Comparison of ENCODE assay signal across 8 cellular contexts in the genomic region with DNA sequence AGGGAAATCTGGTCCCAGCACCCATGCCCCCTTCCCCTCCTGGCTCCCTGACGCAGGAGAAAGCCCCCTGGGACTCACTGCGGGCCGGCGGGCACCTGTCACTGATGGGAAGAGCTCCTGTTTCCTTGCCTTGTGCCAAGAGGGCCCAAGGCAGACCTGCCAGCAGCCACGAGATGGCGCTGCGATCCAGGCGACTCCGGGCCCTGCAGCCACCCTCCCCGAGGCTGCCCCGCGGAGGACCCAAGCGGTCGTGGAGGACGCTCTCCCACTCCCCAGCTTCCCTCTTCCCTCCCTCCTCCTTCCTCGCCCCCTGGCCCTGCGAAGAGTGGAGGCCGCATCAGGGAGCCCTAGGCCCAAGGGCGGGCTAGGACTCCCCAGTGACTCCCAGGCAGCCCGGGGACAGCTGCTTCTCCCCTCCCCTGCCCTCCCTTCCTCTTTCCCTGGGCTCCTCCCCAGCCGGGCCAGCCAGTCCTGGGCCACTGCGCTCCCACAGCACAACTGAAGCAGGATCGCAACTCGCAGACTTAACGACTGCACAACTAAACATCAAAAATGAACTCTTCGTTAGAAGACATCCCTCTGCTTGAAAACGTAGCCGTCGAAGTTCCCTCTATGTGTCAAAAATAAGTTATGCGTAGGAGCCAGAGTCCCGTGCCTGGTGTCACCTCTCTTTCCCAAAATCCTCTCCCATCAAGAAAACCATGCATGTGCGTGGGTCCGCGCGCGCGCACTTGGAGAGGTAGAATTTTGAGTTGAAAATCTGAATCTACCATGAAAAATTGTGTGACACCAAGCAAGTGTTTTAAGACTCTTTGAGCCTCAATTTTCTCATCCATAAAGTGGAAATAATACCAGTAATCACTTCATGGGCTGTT. TPM values are rescaled to one million over a fixed set of nuclear protein-coding genes. Genes with fewer than 3 reads are reported as not detected.
DNase-seq lines count a peak whose midpoint lies in the region; ATAC-seq and TF ChIP-seq lines count a peak whose summit lies in the region.

No MANE protein-coding gene starts in this region.

- peak overlapping the region; percentile 74 for H3K27ac Mint-ChIP-seq in activated CD4-positive, alpha-beta T cell treated with anti-CD3 and anti-CD28 coated beads, Interleukin-2, amount 10 ng/mL, durations not matched to agents 7 days and 5 days
- peak overlapping the region; percentile 99 for H3K27ac Mint-ChIP-seq in dendritic cell treated with granulocyte-macrophage colony-stimulating factor and Interleukin-4, amounts not matched to agents 40 ng/mL and 50 ng/mL, for 4 days

- POLR2A ChIA-PET in activated CD4-positive, alpha-beta T cell treated with anti-CD3 and anti-CD28 coated beads, Interleukin-2, amount 10 ng/mL, durations not matched to agents 7 days and 5 days (lab: Charles Lee), result interaction anchor here (0.6 kb wide), 1 partner anchor 62 kb away, joined by 4 read pairs; no protein-coding TSS in a partner anchor

- no peak for TF ChIP-seq POLR2A in lower leg skin (IDR thresholded peaks at IDR 0.05)

- H3K4me1 ChIP-seq in ACC112 (ENCODE audit: control insufficient read depth, insufficient read depth, low read length, unreplicated experiment), result peaks cover 27% of the 10 kb centered on the region

- CTCF ChIA-PET in activated CD4-positive, alpha-beta T cell treated with anti-CD3 and anti-CD28 coated beads, Interleukin-2, amount 10 ng/mL, durations not matched to agents 7 days and 5 days (lab: Charles Lee), result interaction anchor here (0.5 to 2.8 kb wide), 52 partner anchors 10 to 671 kb away, joined by 3 to 45 read pairs (median 4); partner anchors contain the start of genes ATF3, BATF3, NSL1 and TATDN3

- H3K9me3 Mint-ChIP-seq in activated CD4-positive, alpha-beta T cell treated with anti-CD3 and anti-CD28 coated beads, Interleukin-2, amount 10 ng/mL, durations not matched to agents 7 days and 5 days, result no peaks in the 10 kb centered on the region
- no peaks in the 10 kb centered on the region for H3K9me3 Mint-ChIP-seq in dendritic cell treated with granulocyte-macrophage colony-stimulating factor and Interleukin-4, amounts not matched to agents 40 ng/mL and 50 ng/mL, for 4 days

- H3K4me1 Mint-ChIP-seq in activated CD4-positive, alpha-beta T cell treated with anti-CD3 and anti-CD28 coated beads, Interleukin-2, amount 10 ng/mL, durations not matched to agents 7 days and 5 days, result peaks cover 22% of the 10 kb centered on the region
- H3K4me1 Mint-ChIP-seq in dendritic cell treated with granulocyte-macrophage colony-stimulating factor and Interleukin-4, amounts not matched to agents 40 ng/mL and 50 ng/mL, for 4 days (ENCODE audit: low read depth), result peaks cover 75% of the 10 kb centered on the region

- H2AFZ ChIP-seq in ACC112 (ENCODE audit: low read length, unreplicated experiment), result peak overlapping the region; percentile 85

- WGBS in lower leg skin, 2 donors, result 24 to 30% methylated on average over 33 to 35 of the region's 37 CpGs

- peak overlapping the region; percentile 74 for H3K4me3 Mint-ChIP-seq in activated CD4-positive, alpha-beta T cell treated with anti-CD3 and anti-CD28 coated beads, Interleukin-2, amount 10 ng/mL, durations not matched to agents 7 days and 5 days
- peak overlapping the region; percentile 87 for H3K4me3 Mint-ChIP-seq in dendritic cell treated with granulocyte-macrophage colony-stimulating factor and Interleukin-4, amounts not matched to agents 40 ng/mL and 50 ng/mL, for 4 days

- peak; percentile 86 for ATAC-seq in GM18861 (IDR thresholded peaks at IDR 0.05; ENCODE audit: unreplicated experiment)
- peak; percentile 85 for ATAC-seq in HG03135 (IDR thresholded peaks at IDR 0.05; ENCODE audit: unreplicated experiment)

- DNase-seq in NCI-H446 treated with DMSO at 0.1 percent for 48 hours (lab: John Stamatoyannopoulos, UW) (peak; percentile 20), lower leg skin (ENCODE audit: low spot score in 2 of 2) (peak; percentile 63 to 95)
- peak; percentile 80 for DNase-seq in activated CD4-positive, alpha-beta T cell treated with anti-CD3 and anti-CD28 coated beads, Interleukin-2, amount 10 ng/mL, durations not matched to agents 7 days and 5 days
- DNase-seq in stimulated activated CD4-positive, alpha-beta T cell treated with anti-CD3 and anti-CD28 coated beads, Interleukin-4, amount 100 ng/mL, for 24 hours, result peak; percentile 83

- H3K27me3 ChIP-seq in ACC112 (ENCODE audit: insufficient read depth, low read length), result no peaks in the 10 kb centered on the region

- H3K79me2 ChIP-seq in ACC112 (ENCODE audit: control insufficient read depth, insufficient read depth, low read length, unreplicated experiment), result no peaks in the 10 kb centered on the region

- peak overlapping the region; percentile 50; the same call in 1 of the 2 replicates for H3K27ac ChIP-seq in ACC112 (ENCODE audit: low read depth, low read length)

- H3K4me3 ChIP-seq in ACC112 (ENCODE audit: low read depth, low read length) (peak overlapping the region; percentile 85), lower leg skin (ENCODE audit: low read depth, poor library complexity, severe bottlenecking) (no peak overlapping the region)

- no peaks in the 10 kb centered on the region for H3K36me3 Mint-ChIP-seq in activated CD4-positive, alpha-beta T cell treated with anti-CD3 and anti-CD28 coated beads, Interleukin-2, amount 10 ng/mL, durations not matched to agents 7 days and 5 days (ENCODE audit: low read depth)
- H3K36me3 Mint-ChIP-seq in dendritic cell treated with granulocyte-macrophage colony-stimulating factor and Interleukin-4, amounts not matched to agents 40 ng/mL and 50 ng/mL, for 4 days (ENCODE audit: low read depth), result peaks cover 9% of the 10 kb centered on the region

- H3K27me3 Mint-ChIP-seq in activated CD4-positive, alpha-beta T cell treated with anti-CD3 and anti-CD28 coated beads, Interleukin-2, amount 10 ng/mL, durations not matched to agents 7 days and 5 days, result peaks cover 20% of the 10 kb centered on the region
- peaks cover 5% of the 10 kb centered on the region for H3K27me3 Mint-ChIP-seq in dendritic cell treated with granulocyte-macrophage colony-stimulating factor and Interleukin-4, amounts not matched to agents 40 ng/mL and 50 ng/mL, for 4 days

- intact Hi-C loops in dendritic cell treated with granulocyte-macrophage colony-stimulating factor and Interleukin-4, amounts not matched to agents 40 ng/mL and 50 ng/mL, for 4 days (cut with micrococcal nuclease), result loop anchor here (1.0 to 5.0 kb wide), 2 partner anchors 52 to 117 kb away; no protein-coding TSS in a partner anchor
- intact Hi-C loops in lower leg skin (cut with DNase I; ENCODE audit: low total_unique reads), result no loop called here

- H3K36me3 ChIP-seq in ACC112 (ENCODE audit: insufficient read depth, low read length), result no peaks in the 10 kb centered on the region

- TF ChIP-seq CTCF in lower leg skin (IDR thresholded peaks at IDR 0.05), result peak in 1 of 3 donors; percentile 34

RNA-seq across cellular contexts. Expression of gene BATF3, which starts 34.2 kb away (rescaled TPM):
- total RNA-seq in activated CD4-positive, alpha-beta T cell treated with anti-CD3 and anti-CD28 coated beads, Interleukin-2, amount 10 ng/mL, durations not matched to agents 7 days and 5 days, result 10 to 100 TPM; 12.5 to 14.0 TPM
- total RNA-seq in lower leg skin, result 1 to 10 TPM in 1 of 4 donors, under 1 TPM in 2, not detected in 1; 0.74 to 2.1 (median 0.84) TPM

RNA-seq across cellular contexts. Expression of gene ATF3, which starts 56.9 kb away (rescaled TPM):
- total RNA-seq in activated CD4-positive, alpha-beta T cell treated with anti-CD3 and anti-CD28 coated beads, Interleukin-2, amount 10 ng/mL, durations not matched to agents 7 days and 5 days, result 10 to 100 TPM; 10.0 to 13.0 TPM
- total RNA-seq in lower leg skin, result 10 to 100 TPM in 3 of 4 donors, 1 to 10 TPM in 1; 8.2 to 71.6 (median 17.2) TPM

Comparison
In these comparisons a context has a peak if more than half of its experiments do, and no peak if none do; other contexts are left out.
1. DNase-seq: peak in every context shown above with its lines; median percentile 83 in stimulated activated CD4-positive, alpha-beta T cell treated with anti-CD3 and anti-CD28 coated beads, Interleukin-4, amount 100 ng/mL, for 24 hours; 80 in activated CD4-positive, alpha-beta T cell treated with anti-CD3 and anti-CD28 coated beads, Interleukin-2, amount 10 ng/mL, durations not matched to agents 7 days and 5 days; 79 in lower leg skin; 20 in NCI-H446 treated with DMSO at 0.1 percent for 48 hours.
2. RNA of gene BATF3, which starts 34.2 kb away (total RNA-seq): 12.5 to 14.0 TPM in activated CD4-positive, alpha-beta T cell treated with anti-CD3 and anti-CD28 coated beads, Interleukin-2, amount 10 ng/mL, durations not matched to agents 7 days and 5 days; 0.74 to 2.1 TPM in lower leg skin; every median in the first group is over 4 times any median in the second.